In genomic region chr1:228963795-228964177, GRCh38 we compare ENCODE assay signal across 11 cellular contexts.
A peak's percentile ranks its signal among the peaks of the same experiment; 100 is the strongest.
DNase-seq lines count a peak whose midpoint lies in the region; ATAC-seq and TF ChIP-seq lines count a peak whose summit lies in the region.
"Had no signal": no experiment of that assay in that cellular context is flagged by ENCODE, and none has a peak within 500 bp of the region (broad histone marks: within the 10 kb centered on the region; RNA-seq: fewer than 3 reads in every experiment).

No MANE protein-coding gene starts in this region.

- H3K79me1 ChIP-seq in trophoblast cell (ENCODE audit: low read length) = peaks cover 25% of the 10 kb centered on the region

- no peak overlapping the region for H3K9ac ChIP-seq in trophoblast cell (ENCODE audit: low read length)

- H4K8ac ChIP-seq in trophoblast cell (ENCODE audit: low read depth, low read length) = peak overlapping the region; percentile 81

- peak overlapping the region; percentile 50; the same call in 1 of the 2 replicates for H3K27ac Mint-ChIP-seq in WTC11
- H3K27ac Mint-ChIP-seq: activated B cell treated with CpG ODN at 0.5 μM for 24 hours; activated naive CD8-positive, alpha-beta T cell treated with anti-CD3 and anti-CD28 coated beads for 36 hours had no signal

- peak overlapping the region; percentile 89 for H3K14ac ChIP-seq in trophoblast cell (ENCODE audit: low read length)

- ATAC-seq in WTC11 (no peak), left cardiac atrium (peak; percentile 19 to 67), aorta (ENCODE audit: low FRiP score) (peak; percentile 23)

- no peaks in the 10 kb centered on the region for H3K27me3 Mint-ChIP-seq in WTC11 (ENCODE audit: low read depth)
- H3K27me3 Mint-ChIP-seq: activated naive CD8-positive, alpha-beta T cell treated with anti-CD3 and anti-CD28 coated beads for 36 hours had no signal

- no peak for TF ChIP-seq CTCF in WTC11 (IDR thresholded peaks at IDR 0.05)

- H4K91ac ChIP-seq in trophoblast cell (ENCODE audit: low read depth, low read length) = peak overlapping the region; percentile 97

- peaks cover 22% of the 10 kb centered on the region in 2 experiments for H3K4me1 ChIP-seq in trophoblast cell (ENCODE audit: control insufficient read depth in 1 of 2, insufficient read depth in 2 of 2, low read length in 2 of 2)
- H3K4me1 ChIP-seq in aorta (ENCODE audit: control insufficient read depth in 1 of 2, insufficient read depth in 2 of 2, low read length in 2 of 2) = peaks cover 0 to 4% of the 10 kb centered on the region in 2 donors

- WGBS in trophoblast cell (ENCODE audit: extremely low coverage, insufficient coverage, insufficient read length) = no CpG with 5 or more reads among the region's 2 CpGs
- 30 to 37% methylated on average over 2 of the region's 2 CpGs for WGBS in aorta, 2 donors

- H3K4me2 ChIP-seq in trophoblast cell (ENCODE audit: low read length) = no peak overlapping the region

- H2BK120ac ChIP-seq in trophoblast cell (ENCODE audit: insufficient read depth, low read length, poor library complexity) = peak overlapping the region; percentile 99

- peak overlapping the region; percentile 68 for H3K18ac ChIP-seq in trophoblast cell (ENCODE audit: low read length)

- H3K4me3 ChIP-seq in trophoblast cell (ENCODE audit: low read depth, low read length) (no peak overlapping the region), aorta (ENCODE audit: low read length in 2 of 2) (no peak overlapping the region)

- H3K4ac ChIP-seq in trophoblast cell (ENCODE audit: low read depth, low read length) = peak overlapping the region; percentile 53

- CTCF ChIA-PET in WTC11 (lab: Charles Lee) = no interaction called here

- H3K27me3 ChIP-seq in trophoblast cell (ENCODE audit: insufficient read depth, low read length) (no peaks in the 10 kb centered on the region), aorta (ENCODE audit: control insufficient read depth in 1 of 2, insufficient read depth in 2 of 2, low read length in 1 of 2) (no peaks in the 10 kb centered on the region)

- POLR2A ChIA-PET in WTC11 (lab: Charles Lee) = no interaction called here

- peak overlapping the region; percentile 2 for H4K12ac ChIP-seq in trophoblast cell (ENCODE audit: low read depth, low read length)

- H2BK5ac ChIP-seq in trophoblast cell (ENCODE audit: low read depth, low read length, poor library complexity) = peak overlapping the region; percentile 96

- peak overlapping the region; percentile 96 for H2BK12ac ChIP-seq in trophoblast cell (ENCODE audit: low read length)

- no peak overlapping the region for H3K4me3 Mint-ChIP-seq in WTC11
- H3K4me3 Mint-ChIP-seq: activated B cell treated with CpG ODN at 0.5 μM for 24 hours; activated naive CD8-positive, alpha-beta T cell treated with anti-CD3 and anti-CD28 coated beads for 36 hours had no signal

- peak overlapping the region; percentile 76 for H2AK5ac ChIP-seq in trophoblast cell (ENCODE audit: low read length)

- no peaks in the 10 kb centered on the region for H3K36me3 Mint-ChIP-seq in WTC11
- H3K36me3 Mint-ChIP-seq: activated naive CD8-positive, alpha-beta T cell treated with anti-CD3 and anti-CD28 coated beads for 36 hours had no signal

- DNase-seq in WTC11 (ENCODE audit: low spot score) (no peak), left cardiac atrium (peak; percentile 50), trophoblast cell (no peak), aorta (peak in 1 of 2 donors; percentile 67), COLO829 (ENCODE audit: low spot score) (no peak), NCI-H2081 treated with DMSO at 0.1 percent for 48 hours (lab: John Stamatoyannopoulos, UW) (no peak)
- no peak for DNase-seq in effector CD4-positive, alpha-beta T cell
- DNase-seq: activated B cell treated with CpG ODN at 0.5 μM for 24 hours; activated naive CD8-positive, alpha-beta T cell treated with anti-CD3 and anti-CD28 coated beads for 36 hours; NCI-H2081; posterior cingulate gyrus had no signal

- H3K79me2 ChIP-seq in trophoblast cell (ENCODE audit: control insufficient read depth, insufficient read depth, low read length, poor library complexity) = peaks cover 2% of the 10 kb centered on the region

- no peak overlapping the region for H2AFZ ChIP-seq in trophoblast cell (ENCODE audit: insufficient read depth, low read length, poor library complexity)

- no peaks in the 10 kb centered on the region for H3K36me3 ChIP-seq in trophoblast cell (ENCODE audit: control insufficient read depth in 1 of 2, insufficient read depth in 2 of 2, low read length in 2 of 2)
- no peaks in the 10 kb centered on the region for H3K36me3 ChIP-seq in aorta (ENCODE audit: control insufficient read depth in 1 of 2, insufficient read depth in 2 of 2, low read length in 1 of 2)

- H3K23ac ChIP-seq in trophoblast cell (ENCODE audit: low read length) = no peak overlapping the region

- intact Hi-C loops in left cardiac atrium (cut with DNase I) (no loop called here), aorta (cut with DNase I) (no loop called here)

- peak overlapping the region; percentile 95 for H3K27ac ChIP-seq in trophoblast cell (ENCODE audit: low read depth, low read length)
- H3K27ac ChIP-seq in aorta (ENCODE audit: low read depth in 1 of 2, low read length in 2 of 2) = peak overlapping the region; percentile 51 to 98

- peaks cover 26% of the 10 kb centered on the region for H3K4me1 Mint-ChIP-seq in WTC11
- H3K4me1 Mint-ChIP-seq: activated B cell treated with CpG ODN at 0.5 μM for 24 hours; activated naive CD8-positive, alpha-beta T cell treated with anti-CD3 and anti-CD28 coated beads for 36 hours had no signal

- no peaks in the 10 kb centered on the region; the same call in 1 of the 2 replicates for H3K9me3 Mint-ChIP-seq in WTC11
- H3K9me3 Mint-ChIP-seq: activated B cell treated with CpG ODN at 0.5 μM for 24 hours; activated naive CD8-positive, alpha-beta T cell treated with anti-CD3 and anti-CD28 coated beads for 36 hours had no signal

- H3K9me3 ChIP-seq in trophoblast cell (ENCODE audit: insufficient read depth, low read depth, low read length) (no peaks in the 10 kb centered on the region), aorta (ENCODE audit: control insufficient read depth, low read length) (no peaks in the 10 kb centered on the region)

TF ChIP-seq in WTC11, 78 proteins besides CTCF, POLR2A, EP300 and RAD21 (continues in another document):
- no peak for TF ChIP-seq MLX (CRISPR knock-in tag; IDR thresholded peaks at IDR 0.05)
- TF ChIP-seq, protein P1, sequence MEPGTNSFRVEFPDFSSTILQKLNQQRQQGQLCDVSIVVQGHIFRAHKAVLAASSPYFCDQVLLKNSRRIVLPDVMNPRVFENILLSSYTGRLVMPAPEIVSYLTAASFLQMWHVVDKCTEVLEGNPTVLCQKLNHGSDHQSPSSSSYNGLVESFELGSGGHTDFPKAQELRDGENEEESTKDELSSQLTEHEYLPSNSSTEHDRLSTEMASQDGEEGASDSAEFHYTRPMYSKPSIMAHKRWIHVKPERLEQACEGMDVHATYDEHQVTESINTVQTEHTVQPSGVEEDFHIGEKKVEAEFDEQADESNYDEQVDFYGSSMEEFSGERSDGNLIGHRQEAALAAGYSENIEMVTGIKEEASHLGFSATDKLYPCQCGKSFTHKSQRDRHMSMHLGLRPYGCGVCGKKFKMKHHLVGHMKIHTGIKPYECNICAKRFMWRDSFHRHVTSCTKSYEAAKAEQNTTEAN (CRISPR knock-in tag; IDR thresholded peaks at IDR 0.05) = no peak
- TF ChIP-seq PREB (CRISPR knock-in tag; IDR thresholded peaks at IDR 0.05; ENCODE audit: borderline replicate concordance) = no peak
- TF ChIP-seq FOXP4 (CRISPR knock-in tag; IDR thresholded peaks at IDR 0.05) = no peak
- TF ChIP-seq NR2C2 (CRISPR knock-in tag; IDR thresholded peaks at IDR 0.05) = no peak
- TF ChIP-seq KAT7 (CRISPR knock-in tag; IDR thresholded peaks at IDR 0.05; ENCODE audit: borderline replicate concordance) = no peak
- no peak for TF ChIP-seq CREB1 (CRISPR knock-in tag; IDR thresholded peaks at IDR 0.05)
- TF ChIP-seq E2F4 (CRISPR knock-in tag; IDR thresholded peaks at IDR 0.05; ENCODE audit: borderline replicate concordance, low read depth) = no peak
- no peak for TF ChIP-seq RORB (CRISPR knock-in tag; IDR thresholded peaks at IDR 0.05)
